ENCODE assay signal across 13 cellular contexts in the genomic region with DNA sequence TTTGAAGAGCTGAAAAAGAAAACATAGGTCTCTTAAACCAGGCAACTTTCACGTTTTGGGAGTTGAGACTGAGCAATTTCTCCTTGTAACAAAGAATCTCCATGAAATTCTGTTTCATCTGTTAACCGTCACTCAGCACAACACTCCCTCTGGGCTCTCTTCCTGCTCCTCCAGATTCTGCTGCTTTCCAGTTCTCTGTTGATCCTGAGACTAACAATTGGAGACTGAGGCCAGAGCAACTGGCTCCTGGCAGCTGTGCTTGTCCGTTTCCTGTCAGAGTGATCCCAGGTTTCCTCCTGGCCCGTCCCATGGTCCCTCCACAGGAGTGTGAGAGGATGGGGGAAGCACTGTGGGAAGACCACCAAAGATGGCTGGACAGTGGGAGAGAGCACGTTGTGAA. TPM values are rescaled to one million over a fixed set of nuclear protein-coding genes. Genes with fewer than 3 reads are reported as not detected.
DNase-seq lines count a peak whose midpoint lies in the region; ATAC-seq and TF ChIP-seq lines count a peak whose summit lies in the region.
"Had no signal": no experiment of that assay in that cellular context is flagged by ENCODE, and none has a peak within 500 bp of the region (broad histone marks: within the 10 kb centered on the region; RNA-seq: fewer than 3 reads in every experiment).

No MANE protein-coding gene starts in this region.

- H3K79me2 ChIP-seq in trophoblast cell (ENCODE audit: control insufficient read depth, insufficient read depth, low read length, poor library complexity), result no peaks in the 10 kb centered on the region

- H2BK120ac ChIP-seq in trophoblast cell (ENCODE audit: insufficient read depth, low read length, poor library complexity), result peak overlapping the region; percentile 39

- peak overlapping the region; percentile 55 for H4K91ac ChIP-seq in trophoblast cell (ENCODE audit: low read depth, low read length)

- DNase-seq in Calu3, result no peak
- no peak for DNase-seq in T-helper 17 cell
- DNase-seq in left cardiac atrium, result no peak
- DNase-seq in trophoblast cell, result no peak
- no peak for DNase-seq in dedifferentiated amniotic fluid mesenchymal stem cell (ENCODE audit: extremely low spot score)
- DNase-seq in NCI-H2107 (lab: John Stamatoyannopoulos, UW), result no peak
- DNase-seq: activated CD4-positive, CD25-positive, alpha-beta regulatory T cell treated with anti-CD3 and anti-CD28 coated beads, Interleukin-2, amount 50 U/mL, for 72 hours; NCI-H345; stimulated activated CD4-positive, alpha-beta T cell treated with anti-CD3 and anti-CD28 coated beads, Interleukin-2, amount 100 ng/mL, for 48 hours had no signal

- peak overlapping the region; percentile 9 for H3K14ac ChIP-seq in trophoblast cell (ENCODE audit: low read length)

- H3K9ac ChIP-seq in trophoblast cell (ENCODE audit: low read length), result peak overlapping the region; percentile 28
- H3K9ac ChIP-seq: BLaER1 had no signal

- BruUV-seq in Calu3 (replicated peaks; lab: Mats Ljungman, UMichigan), result no TSS peak

- H3K9me3 ChIP-seq in T-helper 17 cell (ENCODE audit: control insufficient read depth, low read length, poor library complexity, severe bottlenecking), result no peaks in the 10 kb centered on the region
- no peaks in the 10 kb centered on the region for H3K9me3 ChIP-seq in trophoblast cell (ENCODE audit: insufficient read depth, low read depth, low read length)
- H3K9me3 ChIP-seq: BLaER1, HAP-1 had no signal

- H4K8ac ChIP-seq in trophoblast cell (ENCODE audit: low read depth, low read length), result peak overlapping the region; percentile 22

- H3K27ac Mint-ChIP-seq in Calu3 (ENCODE audit: unreplicated experiment) (peak overlapping the region; percentile 35), T-helper 17 cell (peak overlapping the region; percentile 51)

- H3K4me1 ChIP-seq in trophoblast cell (ENCODE audit: control insufficient read depth in 1 of 2, insufficient read depth in 2 of 2, low read length in 2 of 2), result peaks cover 14 to 21% of the 10 kb centered on the region in 2 experiments
- H3K4me1 ChIP-seq: HAP-1 had no signal

- H2BK12ac ChIP-seq in trophoblast cell (ENCODE audit: low read length), result peak overlapping the region; percentile 41

- ATAC-seq in T-helper 17 cell (no peak), left cardiac atrium (peak; percentile 24 to 41), GM21825 (IDR thresholded peaks at IDR 0.05; ENCODE audit: unreplicated experiment) (no peak), GM19351 (IDR thresholded peaks at IDR 0.05; ENCODE audit: unreplicated experiment) (no peak)

- H3K4me1 Mint-ChIP-seq in Calu3 (ENCODE audit: low read depth, unreplicated experiment), result peaks cover 37% of the 10 kb centered on the region
- peaks cover 14% of the 10 kb centered on the region for H3K4me1 Mint-ChIP-seq in T-helper 17 cell

- no peak overlapping the region for H2AFZ ChIP-seq in trophoblast cell (ENCODE audit: insufficient read depth, low read length, poor library complexity)

- peak overlapping the region; percentile 78 for H3K23ac ChIP-seq in trophoblast cell (ENCODE audit: low read length)

- H3K18ac ChIP-seq in trophoblast cell (ENCODE audit: low read length), result peak overlapping the region; percentile 55

- peak overlapping the region; percentile 18 for H2AK5ac ChIP-seq in trophoblast cell (ENCODE audit: low read length)

- H4K12ac ChIP-seq in trophoblast cell (ENCODE audit: low read depth, low read length), result no peak overlapping the region

- no peak overlapping the region for H3K4me2 ChIP-seq in trophoblast cell (ENCODE audit: low read length)
- H3K4me2 ChIP-seq: BLaER1 had no signal

- intact Hi-C loops in Calu3 (cut with micrococcal nuclease; ENCODE audit: unreplicated experiment) (loop anchor here (2.0 kb wide), 1 partner anchor 33 kb away; a partner anchor contains a TSS), left cardiac atrium (cut with DNase I) (no loop called here)

- peaks cover 6% of the 10 kb centered on the region for H3K79me1 ChIP-seq in trophoblast cell (ENCODE audit: low read length)

- H3K36me3 Mint-ChIP-seq in Calu3 (ENCODE audit: insufficient read depth, unreplicated experiment) (peaks cover 83% of the 10 kb centered on the region), T-helper 17 cell (ENCODE audit: low read depth) (peaks cover 2% of the 10 kb centered on the region)

- no peaks in the 10 kb centered on the region for H3K9me3 Mint-ChIP-seq in Calu3 (ENCODE audit: low read depth, unreplicated experiment)

- no peaks in the 10 kb centered on the region for H3K27me3 Mint-ChIP-seq in Calu3 (ENCODE audit: unreplicated experiment)
- no peaks in the 10 kb centered on the region for H3K27me3 Mint-ChIP-seq in T-helper 17 cell

- H3K4ac ChIP-seq in trophoblast cell (ENCODE audit: low read depth, low read length), result peak overlapping the region; percentile 29

- CTCF ChIA-PET in Calu3 (lab: Charles Lee), result no interaction called here

- H3K4me3 Mint-ChIP-seq in Calu3 (ENCODE audit: low read depth, unreplicated experiment), result no peak overlapping the region
- no peak overlapping the region for H3K4me3 Mint-ChIP-seq in T-helper 17 cell

- peaks cover 20 to 44% of the 10 kb centered on the region in 2 experiments for H3K36me3 ChIP-seq in trophoblast cell (ENCODE audit: control insufficient read depth in 1 of 2, insufficient read depth in 2 of 2, low read length in 2 of 2)

- H3K27me3 ChIP-seq in trophoblast cell (ENCODE audit: insufficient read depth, low read length), result no peaks in the 10 kb centered on the region
- H3K27me3 ChIP-seq: BLaER1 had no signal

- peak overlapping the region; percentile 95 for H3K27ac ChIP-seq in trophoblast cell (ENCODE audit: low read depth, low read length)
- H3K27ac ChIP-seq: BLaER1 had no signal

- TF ChIP-seq CTCF in Calu3 (IDR thresholded peaks at IDR 0.05; ENCODE audit: unreplicated experiment), result no peak

- no CpG with 5 or more reads among the region's 5 CpGs for WGBS in trophoblast cell (ENCODE audit: extremely low coverage, insufficient coverage, insufficient read length)

- peak overlapping the region; percentile 45 for H2BK5ac ChIP-seq in trophoblast cell (ENCODE audit: low read depth, low read length, poor library complexity)

- no peak overlapping the region for H3K4me3 ChIP-seq in trophoblast cell (ENCODE audit: low read depth, low read length)
- H3K4me3 ChIP-seq: BLaER1, HAP-1 had no signal

RNA-seq across cellular contexts. Expression of a gene that starts 32.5 kb away (rescaled TPM):
- 252 and 269 TPM in 2 replicates for total RNA-seq in Calu3 (2022)
- total RNA-seq in T-helper 17 cell, result 100 to 1,000 TPM; 262 to 283 TPM
- total RNA-seq in left cardiac atrium, result 100 to 1,000 TPM; 117 to 138 TPM
- polyA plus RNA-seq in trophoblast cell (2013), result 130 and 131 TPM in 2 replicates

RNA-seq across cellular contexts. Expression of a gene that starts 43.8 kb away (rescaled TPM):
- total RNA-seq in Calu3 (2022) (12.3 and 13.1 TPM in 2 replicates), T-helper 17 cell (10 to 100 TPM; 12.2 to 14.1 TPM), left cardiac atrium (1 to 10 TPM; 3.6 to 5.7 TPM)
- 5.6 and 5.8 TPM in 2 replicates for polyA plus RNA-seq in trophoblast cell (2013)

Comparison
In these comparisons a context has a peak if more than half of its experiments do, and no peak if none do; other contexts are left out.
1. ATAC-seq: peak in left cardiac atrium (2 of 2); none in T-helper 17 cell (single experiment), GM21825 (single experiment) and GM19351 (single experiment).